8 cellular contexts compared by ENCODE assay signal in genomic region chr19:32581704-32582164, GRCh38. TPM values are rescaled to one million over a fixed set of nuclear protein-coding genes. Genes with fewer than 3 reads are reported as not detected.
DNase-seq lines count a peak whose midpoint lies in the region; ATAC-seq and TF ChIP-seq lines count a peak whose summit lies in the region.

No MANE protein-coding gene starts in this region.

- intact Hi-C loops in activated CD4-positive, alpha-beta T cell treated with anti-CD3 and anti-CD28 coated beads, Interleukin-2, amount 10 ng/mL, durations not matched to agents 24 days and 14 days (cut with micrococcal nuclease) = loop anchor here (1.0 to 5.0 kb wide), 4 partner anchors 174 to 596 kb away; partner anchors contain the start of genes CEP89, DPY19L3, FAAP24 and ZNF507
- intact Hi-C loops in right cardiac atrium (cut with DNase I) (no loop called here), sciatic nerve (cut with DNase I) (no loop called here)

- peaks cover 33% of the 10 kb centered on the region for H3K36me3 ChIP-seq in adipocyte (ENCODE audit: control insufficient read depth, insufficient read depth, low read length, severe bottlenecking)

- H3K9ac ChIP-seq in adipocyte (ENCODE audit: low read length) = peak overlapping the region; percentile 96

- ATAC-seq in right cardiac atrium (peak; percentile 21 to 47), sciatic nerve (peak; percentile 33)

- H3K27ac Mint-ChIP-seq in activated CD4-positive, alpha-beta T cell treated with anti-CD3 and anti-CD28 coated beads, Interleukin-2, amount 10 ng/mL, durations not matched to agents 24 days and 14 days = peak overlapping the region; percentile 90

- peak overlapping the region; percentile 59 for H3K27ac ChIP-seq in right cardiac atrium (ENCODE audit: low read length)

- peak overlapping the region; percentile 93 for H3K4me3 Mint-ChIP-seq in activated CD4-positive, alpha-beta T cell treated with anti-CD3 and anti-CD28 coated beads, Interleukin-2, amount 10 ng/mL, durations not matched to agents 24 days and 14 days

- peaks cover 30% of the 10 kb centered on the region for H3K4me1 Mint-ChIP-seq in activated CD4-positive, alpha-beta T cell treated with anti-CD3 and anti-CD28 coated beads, Interleukin-2, amount 10 ng/mL, durations not matched to agents 24 days and 14 days

- no peaks in the 10 kb centered on the region for H3K9me3 Mint-ChIP-seq in activated CD4-positive, alpha-beta T cell treated with anti-CD3 and anti-CD28 coated beads, Interleukin-2, amount 10 ng/mL, durations not matched to agents 24 days and 14 days

- H3K27me3 Mint-ChIP-seq in activated CD4-positive, alpha-beta T cell treated with anti-CD3 and anti-CD28 coated beads, Interleukin-2, amount 10 ng/mL, durations not matched to agents 24 days and 14 days = peaks cover 7% of the 10 kb centered on the region

- H3K4me3 ChIP-seq in LNCaP clone FGC (ENCODE audit: low read depth, low read length) (peak overlapping the region; percentile 96), adipocyte (ENCODE audit: low read length) (peak overlapping the region; percentile 99), right cardiac atrium (ENCODE audit: low read length) (peak overlapping the region; percentile 61)

- WGBS in right cardiac atrium = 5% methylated on average over 27 of the region's 27 CpGs

- DNase-seq in activated CD4-positive, alpha-beta T cell treated with anti-CD3 and anti-CD28 coated beads, Interleukin-2, amount 10 ng/mL, durations not matched to agents 24 days and 14 days = no peak
- no peak for DNase-seq in activated CD4-positive, alpha-beta T cell treated with anti-CD3 and anti-CD28 coated beads, Interleukin-2, amount 50 U/mL, for 1 hour
- DNase-seq in LNCaP clone FGC (ENCODE audit: low read depth) (no peak), adipocyte (ENCODE audit: low read depth) (peak; percentile 79), right cardiac atrium (peak in 2 of 3 donors; percentile 46 to 74), sciatic nerve (ENCODE audit: low spot score) (no peak), H4 (ENCODE audit: low spot score) (no peak), NCI-H1436 (lab: John Stamatoyannopoulos, UW) (no peak)

- H3K9me3 ChIP-seq in adipocyte (ENCODE audit: control insufficient read depth, low read length) (no peaks in the 10 kb centered on the region), right cardiac atrium (ENCODE audit: control insufficient read depth, low read length) (no peaks in the 10 kb centered on the region)

- H3K27me3 ChIP-seq in adipocyte (replicated peaks; ENCODE audit: control insufficient read depth, insufficient read depth, low read length) (no peaks in the 10 kb centered on the region), right cardiac atrium (ENCODE audit: control insufficient read depth, insufficient read depth) (no peaks in the 10 kb centered on the region)

- H3K4me1 ChIP-seq in adipocyte (ENCODE audit: control insufficient read depth, insufficient read depth, low read length) = peaks cover 13% of the 10 kb centered on the region
- H3K4me1 ChIP-seq in right cardiac atrium (ENCODE audit: control insufficient read depth, insufficient read depth, low read length) = no peaks in the 10 kb centered on the region

- H3K36me3 Mint-ChIP-seq in activated CD4-positive, alpha-beta T cell treated with anti-CD3 and anti-CD28 coated beads, Interleukin-2, amount 10 ng/mL, durations not matched to agents 24 days and 14 days (ENCODE audit: low read depth) = peaks cover 40% of the 10 kb centered on the region

- TF ChIP-seq CTCF in LNCaP clone FGC (IDR thresholded peaks at IDR 0.05; ENCODE audit: control insufficient read depth, extremely low read depth, insufficient read depth) = no peak

RNA-seq across cellular contexts. Expression of gene PDCD5, which starts 0.7 kb away (rescaled TPM):
- total RNA-seq in activated CD4-positive, alpha-beta T cell treated with anti-CD3 and anti-CD28 coated beads, Interleukin-2, amount 10 ng/mL, durations not matched to agents 24 days and 14 days = 213 and 231 TPM in 2 replicates
- total RNA-seq in right cardiac atrium = 100 to 1,000 TPM; 113 to 122 (median 116) TPM
- 254 TPM for polyA plus RNA-seq in right cardiac atrium
- 64.3 TPM for total RNA-seq in sciatic nerve
- 294 and 308 TPM in 2 replicates for total RNA-seq in H4 (2014; rRNA removed; shearing (Covaris generic))

Comparison
In these comparisons a context has a peak if more than half of its experiments do, and no peak if none do; other contexts are left out.
1. DNase-seq: peak in adipocyte (single experiment) and right cardiac atrium (2 of 3); none in activated CD4-positive, alpha-beta T cell treated with anti-CD3 and anti-CD28 coated beads, Interleukin-2, amount 10 ng/mL, durations not matched to agents 24 days and 14 days (single experiment), activated CD4-positive, alpha-beta T cell treated with anti-CD3 and anti-CD28 coated beads, Interleukin-2, amount 50 U/mL, for 1 hour (single experiment), LNCaP clone FGC (single experiment), sciatic nerve (single experiment), H4 (single experiment) and NCI-H1436 (single experiment).
2. Peak in every context shown above with its lines, with median percentiles within 50 percentile points of each other: H3K4me3 ChIP-seq.